ENCODE assay signal across 11 cellular contexts in the genomic region with DNA sequence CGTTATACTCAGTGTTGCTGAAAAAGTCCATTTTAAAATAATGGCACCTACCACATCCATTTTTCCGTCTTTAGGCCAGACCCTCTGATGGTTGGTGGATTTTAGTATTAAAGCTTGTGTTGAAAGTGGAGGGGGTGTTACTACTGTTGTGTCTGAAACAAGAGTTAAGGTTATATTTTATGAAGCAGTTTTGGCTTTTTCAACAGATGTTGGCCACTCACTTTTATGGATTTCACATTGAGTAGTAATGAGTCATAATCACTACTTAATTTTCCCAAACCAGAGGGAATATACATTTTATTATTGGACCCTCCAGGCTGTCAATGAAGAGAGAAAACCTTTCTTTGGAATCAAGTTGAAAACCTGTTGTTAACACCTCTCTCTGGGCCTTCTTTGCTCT.
"Had no signal": no experiment of that assay in that cellular context is flagged by ENCODE, and none has a peak within 500 bp of the region (broad histone marks: within the 10 kb centered on the region; RNA-seq: fewer than 3 reads in every experiment).

No MANE protein-coding gene starts in this region.

- H3K36me3 Mint-ChIP-seq: activated naive CD4-positive, alpha-beta T cell treated with anti-CD3 and anti-CD28 coated beads, Interleukin-2, amount 10 ng/mL, durations not matched to agents 7 days and 5 days; immature natural killer cell; naive B cell had no signal

- H3K4me3 Mint-ChIP-seq: activated CD4-positive, alpha-beta T cell treated with anti-CD3 and anti-CD28 coated beads, Interleukin-2, amount 10 ng/mL, durations not matched to agents 24 days and 14 days; activated naive CD4-positive, alpha-beta T cell treated with anti-CD3 and anti-CD28 coated beads, Interleukin-2, amount 10 ng/mL, durations not matched to agents 7 days and 5 days; immature natural killer cell; naive B cell; stimulated activated naive B cell treated with anti-CD40 and anti-IgM and Interleukin-4, amounts not matched to agents 10 μg/mL and 1 μg/mL and 100 μg/mL, for 72 hours had no signal

- H3K9me3 Mint-ChIP-seq: activated CD4-positive, alpha-beta T cell treated with anti-CD3 and anti-CD28 coated beads, Interleukin-2, amount 10 ng/mL, durations not matched to agents 24 days and 14 days; activated naive CD4-positive, alpha-beta T cell treated with anti-CD3 and anti-CD28 coated beads, Interleukin-2, amount 10 ng/mL, durations not matched to agents 7 days and 5 days; immature natural killer cell; naive B cell had no signal

- ATAC-seq: lower lobe of right lung; stimulated activated naive B cell treated with anti-CD40 and anti-IgM and Interleukin-4, amounts not matched to agents 10 μg/mL and 1 μg/mL and 100 μg/mL, for 72 hours had no signal

- H3K27me3 Mint-ChIP-seq: naive B cell; stimulated activated naive B cell treated with anti-CD40 and anti-IgM and Interleukin-4, amounts not matched to agents 10 μg/mL and 1 μg/mL and 100 μg/mL, for 72 hours had no signal

- H3K27ac Mint-ChIP-seq: activated CD4-positive, alpha-beta T cell treated with anti-CD3 and anti-CD28 coated beads, Interleukin-2, amount 10 ng/mL, durations not matched to agents 24 days and 14 days; activated naive CD4-positive, alpha-beta T cell treated with anti-CD3 and anti-CD28 coated beads, Interleukin-2, amount 10 ng/mL, durations not matched to agents 7 days and 5 days; stimulated activated naive B cell treated with anti-CD40 and anti-IgM and Interleukin-4, amounts not matched to agents 10 μg/mL and 1 μg/mL and 100 μg/mL, for 72 hours had no signal

- DNase-seq: activated CD4-positive, alpha-beta T cell treated with anti-CD3 and anti-CD28 coated beads, Interleukin-2, amount 10 ng/mL, durations not matched to agents 24 days and 14 days; activated naive CD4-positive, alpha-beta T cell treated with anti-CD3 and anti-CD28 coated beads, Interleukin-2, amount 10 ng/mL, durations not matched to agents 7 days and 5 days; caudate nucleus; cortex of kidney; effector CD8-positive, alpha-beta T cell; hypothalamus; immature natural killer cell; lower lobe of right lung; midbrain; naive B cell; stimulated activated naive B cell treated with anti-CD40 and anti-IgM and Interleukin-4, amounts not matched to agents 10 μg/mL and 1 μg/mL and 100 μg/mL, for 72 hours had no signal

- H3K4me1 Mint-ChIP-seq: activated CD4-positive, alpha-beta T cell treated with anti-CD3 and anti-CD28 coated beads, Interleukin-2, amount 10 ng/mL, durations not matched to agents 24 days and 14 days; activated naive CD4-positive, alpha-beta T cell treated with anti-CD3 and anti-CD28 coated beads, Interleukin-2, amount 10 ng/mL, durations not matched to agents 7 days and 5 days had no signal
